Comparison of ENCODE assay signal across 8 cellular contexts in the genomic region with DNA sequence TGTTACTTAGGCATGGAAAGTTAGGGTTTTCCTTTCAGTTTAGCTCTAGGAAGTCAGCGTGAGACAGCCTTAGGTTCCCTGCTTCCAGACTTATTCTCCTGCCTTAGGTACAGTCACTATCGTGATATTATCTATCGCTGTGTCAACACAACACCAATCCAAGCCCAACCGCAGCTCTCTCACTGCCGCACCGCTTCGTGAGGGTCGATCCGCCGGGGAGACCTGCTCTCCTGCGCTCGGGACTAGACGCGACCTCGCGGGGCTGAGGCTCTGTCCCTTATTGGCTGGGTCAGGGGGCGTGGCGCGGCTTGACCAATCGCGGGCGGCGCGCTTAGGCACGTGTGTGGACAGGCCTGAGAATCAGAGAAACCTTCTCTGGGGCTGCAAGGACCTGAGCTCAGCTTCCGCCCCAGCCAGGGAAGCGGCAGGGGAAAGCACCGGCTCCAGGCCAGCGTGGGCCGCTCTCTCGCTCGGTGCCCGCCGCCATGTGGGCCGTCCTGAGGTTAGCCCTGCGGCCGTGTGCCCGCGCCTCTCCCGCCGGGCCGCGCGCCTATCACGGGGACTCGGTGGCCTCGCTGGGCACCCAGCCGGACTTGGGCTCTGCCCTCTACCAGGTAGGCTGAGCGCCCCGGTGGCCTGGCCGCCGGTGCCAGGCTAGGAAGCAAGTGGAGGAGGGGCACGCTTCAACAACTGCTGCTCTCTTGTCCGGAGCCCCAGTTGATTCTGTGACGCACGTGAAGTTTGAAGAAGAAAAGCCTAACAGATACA. TPM values are rescaled to one million over a fixed set of nuclear protein-coding genes. Genes with fewer than 3 reads are reported as not detected.
DNase-seq lines count a peak whose midpoint lies in the region; ATAC-seq and TF ChIP-seq lines count a peak whose summit lies in the region.

A gene (plus strand): TSS at position 400 of the 768 bp plus-strand sequence. CDS start 86 bp downstream, at position 486.

- peak within 1 kb of the TSS; percentile 95 for H3K4me3 Mint-ChIP-seq in T-helper 1 cell treated with Interleukin-12 subunit alpha and Interleukin-12 subunit beta and Interleukin-4 antibody, amounts not matched to agents 30 μg/mL and 1 μg/mL, for 36 hours
- H3K4me3 Mint-ChIP-seq in progenitor cell of endocrine pancreas (ENCODE audit: low read depth) = peak within 1 kb of the TSS; percentile 86

- H3K4me1 Mint-ChIP-seq in T-helper 1 cell treated with Interleukin-12 subunit alpha and Interleukin-12 subunit beta and Interleukin-4 antibody, amounts not matched to agents 30 μg/mL and 1 μg/mL, for 36 hours (ENCODE audit: low read depth) = peaks cover 31% of the 10 kb centered on the region
- H3K4me1 Mint-ChIP-seq in progenitor cell of endocrine pancreas (ENCODE audit: low read depth) = peaks cover 9% of the 10 kb centered on the region

- peak within 1 kb of the TSS; percentile 97 for H3K27ac Mint-ChIP-seq in T-helper 1 cell treated with Interleukin-12 subunit alpha and Interleukin-12 subunit beta and Interleukin-4 antibody, amounts not matched to agents 30 μg/mL and 1 μg/mL, for 36 hours
- peak within 1 kb of the TSS; percentile 95 for H3K27ac Mint-ChIP-seq in progenitor cell of endocrine pancreas

- H3K4me1 ChIP-seq in left ventricle myocardium inferior (peaks cover 38% of the 10 kb centered on the region), upper lobe of right lung (peaks cover 15% of the 10 kb centered on the region)

- peak; percentile 98 for ATAC-seq in GM18498 (IDR thresholded peaks at IDR 0.05; ENCODE audit: unreplicated experiment)
- peak; percentile 97 for ATAC-seq in HG02885 (IDR thresholded peaks at IDR 0.05; ENCODE audit: poor library complexity, unreplicated experiment)
- ATAC-seq in upper lobe of right lung = peak; percentile 100

- H3K9me3 Mint-ChIP-seq in T-helper 1 cell treated with Interleukin-12 subunit alpha and Interleukin-12 subunit beta and Interleukin-4 antibody, amounts not matched to agents 30 μg/mL and 1 μg/mL, for 36 hours = no peaks in the 10 kb centered on the region
- peaks cover 3% of the 10 kb centered on the region for H3K9me3 Mint-ChIP-seq in progenitor cell of endocrine pancreas (ENCODE audit: low read depth)

- no peaks in the 10 kb centered on the region for H3K27me3 ChIP-seq in left ventricle myocardium inferior (ENCODE audit: low read depth)
- no peaks in the 10 kb centered on the region for H3K27me3 ChIP-seq in upper lobe of right lung

- H3K36me3 ChIP-seq in left ventricle myocardium inferior = no peaks in the 10 kb centered on the region
- H3K36me3 ChIP-seq in upper lobe of right lung = no peaks in the 10 kb centered on the region

- H3K27me3 Mint-ChIP-seq in T-helper 1 cell treated with Interleukin-12 subunit alpha and Interleukin-12 subunit beta and Interleukin-4 antibody, amounts not matched to agents 30 μg/mL and 1 μg/mL, for 36 hours (ENCODE audit: low read depth) = no peaks in the 10 kb centered on the region
- no peaks in the 10 kb centered on the region for H3K27me3 Mint-ChIP-seq in progenitor cell of endocrine pancreas

- no peak for TF ChIP-seq CTCF in left ventricle myocardium inferior (IDR thresholded peaks at IDR 0.05; ENCODE audit: borderline replicate concordance)
- TF ChIP-seq CTCF in progenitor cell of endocrine pancreas (IDR thresholded peaks at IDR 0.05; ENCODE audit: unreplicated experiment) = no peak
- TF ChIP-seq CTCF in upper lobe of right lung (IDR thresholded peaks at IDR 0.05) = no peak

- peak; percentile 81 for DNase-seq in NCI-H1694 treated with DMSO at 0.1 percent for 48 hours (lab: John Stamatoyannopoulos, UW)
- peak; percentile 64 to 98 (median 90) for DNase-seq in amygdala (lab: John Stamatoyannopoulos, UW)
- DNase-seq in left ventricle myocardium inferior = peak; percentile 98
- DNase-seq in progenitor cell of endocrine pancreas (ENCODE audit: low spot score, unreplicated experiment) = peak; percentile 94
- peak; percentile 99 for DNase-seq in upper lobe of right lung

- H3K9me3 ChIP-seq in left ventricle myocardium inferior (replicated peaks) (no peaks in the 10 kb centered on the region), upper lobe of right lung (no peaks in the 10 kb centered on the region)

- peaks cover 13% of the 10 kb centered on the region for H3K36me3 Mint-ChIP-seq in T-helper 1 cell treated with Interleukin-12 subunit alpha and Interleukin-12 subunit beta and Interleukin-4 antibody, amounts not matched to agents 30 μg/mL and 1 μg/mL, for 36 hours (ENCODE audit: low read depth)
- H3K36me3 Mint-ChIP-seq in progenitor cell of endocrine pancreas (ENCODE audit: insufficient read depth) = no peaks in the 10 kb centered on the region

- peak within 1 kb of the TSS; percentile 88 for H3K27ac ChIP-seq in left ventricle myocardium inferior (replicated peaks)
- H3K27ac ChIP-seq in upper lobe of right lung = peak within 1 kb of the TSS; percentile 88

- intact Hi-C loops in left ventricle myocardium inferior (cut with micrococcal nuclease) (no loop called here), upper lobe of right lung (cut with DNase I) (no loop called here)

- H3K4me3 ChIP-seq in left ventricle myocardium inferior = peak within 1 kb of the TSS; percentile 82
- peak within 1 kb of the TSS; percentile 69 for H3K4me3 ChIP-seq in upper lobe of right lung

RNA-seq across cellular contexts. Expression of the gene that starts here (rescaled TPM):
- total RNA-seq in left ventricle myocardium inferior = 154 TPM
- 43.5 and 48.7 TPM in 2 replicates for total RNA-seq in progenitor cell of endocrine pancreas
- 39.9 TPM for total RNA-seq in upper lobe of right lung

Comparison
In these comparisons a context has a peak if more than half of its experiments do, and no peak if none do; other contexts are left out.
1. Peak in every context shown above with its lines: DNase-seq, ATAC-seq, H3K4me3 ChIP-seq and H3K27ac ChIP-seq.